ENCODE assay signal across 11 cellular contexts in the genomic region with DNA sequence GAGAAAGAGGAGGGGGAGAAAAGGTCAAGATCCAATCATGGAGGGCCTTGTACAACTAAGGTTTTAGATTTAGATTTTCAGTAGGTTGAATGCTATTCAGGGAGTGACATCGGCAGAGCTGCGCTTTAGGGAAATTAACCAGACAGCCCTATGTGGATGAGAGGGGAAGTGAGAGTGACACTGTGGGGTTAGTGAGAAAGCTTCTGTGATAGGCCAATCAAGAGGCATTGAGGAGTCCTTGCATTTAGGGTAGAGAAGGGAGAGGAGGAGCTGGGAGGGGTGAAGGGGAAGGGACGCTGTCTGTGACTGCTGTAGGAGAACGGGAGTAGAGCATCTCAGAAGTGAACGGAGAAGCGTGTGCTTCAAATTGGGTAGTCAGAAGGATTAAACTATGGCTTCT. TPM values are rescaled to one million over a fixed set of nuclear protein-coding genes. Genes with fewer than 3 reads are reported as not detected.
A peak's percentile ranks its signal among the peaks of the same experiment; 100 is the strongest.
DNase-seq lines count a peak whose midpoint lies in the region; ATAC-seq and TF ChIP-seq lines count a peak whose summit lies in the region.
"Had no signal": no experiment of that assay in that cellular context is flagged by ENCODE, and none has a peak within 500 bp of the region (broad histone marks: within the 10 kb centered on the region; RNA-seq: fewer than 3 reads in every experiment).

No MANE protein-coding gene starts in this region.

- H3K4me3 Mint-ChIP-seq in chondrocyte (ENCODE audit: unreplicated experiment): no peak overlapping the region

- H3K36me3 Mint-ChIP-seq in chondrocyte (ENCODE audit: low read depth): no peaks in the 10 kb centered on the region

- no peak overlapping the region for H3K27ac Mint-ChIP-seq in chondrocyte (ENCODE audit: unreplicated experiment)

- H3K4me1 ChIP-seq in lung (ENCODE audit: control insufficient read depth in 2 of 2, insufficient read depth in 2 of 2, low read length in 2 of 2): peaks cover 0 to 2% of the 10 kb centered on the region in 2 donors

- ATAC-seq in GM18858 (IDR thresholded peaks at IDR 0.05; ENCODE audit: unreplicated experiment) (peak; percentile 95), GM21786 (IDR thresholded peaks at IDR 0.05; ENCODE audit: unreplicated experiment) (peak; percentile 99), HG03521 (IDR thresholded peaks at IDR 0.05; ENCODE audit: unreplicated experiment) (peak; percentile 90), lung (ENCODE audit: insufficient read depth, low FRiP score) (peak; percentile 32)

- peaks cover 8% of the 10 kb centered on the region for H3K4me1 Mint-ChIP-seq in chondrocyte (ENCODE audit: low read depth)

- H3K27ac ChIP-seq in lung (ENCODE audit: low read depth in 1 of 2, low read length in 1 of 2): peak overlapping the region in 1 of 2 donors; percentile 57

- DNase-seq in lung (ENCODE audit: low spot score) (no peak), chondrocyte (ENCODE audit: low spot score) (no peak), superior temporal gyrus (ENCODE audit: extremely low spot score) (no peak)
- DNase-seq in stimulated activated naive CD4-positive, alpha-beta T cell treated with Interleukin-2 at 50 U/mL for 16 hours (lab: John Stamatoyannopoulos, UW): no peak
- DNase-seq in stimulated activated naive CD4-positive, alpha-beta T cell (lab: John Stamatoyannopoulos, UW): no peak
- DNase-seq: activated T-cell treated with anti-CD3 and anti-CD28 coated beads for 4 hours; NCI-H510A; stimulated activated CD4-positive, alpha-beta T cell treated with anti-CD3 and anti-CD28 coated beads, Interleukin-4, amount 100 ng/mL, for 24 hours had no signal

- H3K27me3 Mint-ChIP-seq in chondrocyte (ENCODE audit: low read depth): no peaks in the 10 kb centered on the region

- no peaks in the 10 kb centered on the region for H3K27me3 ChIP-seq in lung (ENCODE audit: control insufficient read depth, insufficient read depth)

- 59 to 77% methylated on average over 6 of the region's 6 CpGs for WGBS in lung, 2 donors

- H3K9me3 ChIP-seq in lung (ENCODE audit: control insufficient read depth in 2 of 2, insufficient read depth in 1 of 2, low read length in 1 of 2): no peaks in the 10 kb centered on the region

- no peaks in the 10 kb centered on the region for H3K9me3 Mint-ChIP-seq in chondrocyte (ENCODE audit: low read depth)

- TF ChIP-seq CTCF in lung (IDR thresholded peaks at IDR 0.05; ENCODE audit: control extremely low read depth, extremely low read depth) (no peak), chondrocyte (IDR thresholded peaks at IDR 0.05) (no peak)

- H3K4me3 ChIP-seq in lung: no peak overlapping the region

- no peaks in the 10 kb centered on the region for H3K36me3 ChIP-seq in lung (ENCODE audit: control insufficient read depth in 2 of 2, insufficient read depth in 2 of 2, low read length in 2 of 2)

RNA-seq across cellular contexts. Expression of a gene that starts 3.4 kb away (rescaled TPM):
- total RNA-seq in lung: 100 to 1,000 TPM in 1 of 2 donors, 10 to 100 TPM in 1; 34.3 to 107 TPM
- 10 to 100 TPM; 10.7 to 45.3 TPM for polyA plus RNA-seq in lung
- 0.27 to 1.0 TPM (median 0.80 TPM) in 3 replicates for total RNA-seq in chondrocyte

RNA-seq across cellular contexts. Expression of a gene that starts 14.4 kb away (rescaled TPM):
- total RNA-seq in lung (1 to 10 TPM; 5.5 to 9.9 TPM), chondrocyte (3.3 to 7.7 TPM (median 3.5 TPM) in 3 replicates)
- 1 to 10 TPM; 3.1 to 4.4 TPM for polyA plus RNA-seq in lung

RNA-seq across cellular contexts. Expression of a gene that starts 41.4 kb away (rescaled TPM):
- total RNA-seq in lung (1,000 to 10,000 TPM in 1 of 2 donors, 100 to 1,000 TPM in 1; 488 to 1,240 TPM), chondrocyte (483 to 537 TPM (median 513 TPM) in 3 replicates)
- 1,000 to 10,000 TPM; 1,081 to 1,734 TPM for polyA plus RNA-seq in lung

Comparison
In these comparisons a context has a peak if more than half of its experiments do, and no peak if none do; other contexts are left out.
1. ATAC-seq: peak in every context shown above with its lines; median percentile 99 in GM21786; 95 in GM18858; 90 in HG03521; 32 in lung.
2. RNA of a gene that starts 3.4 kb away (total RNA-seq): 34.3 to 107 TPM in lung; 0.27 to 1.0 TPM in chondrocyte; every median in the first group is over 10 times any median in the second.